ENCODE assay signal across 15 cellular contexts in genomic region chr14:104871145-104871655, GRCh38. TPM values are rescaled to one million over a fixed set of nuclear protein-coding genes. Genes with fewer than 3 reads are reported as not detected.
"Had no signal": no experiment of that assay in that cellular context is flagged by ENCODE, and none has a peak within 500 bp of the region (broad histone marks: within the 10 kb centered on the region; RNA-seq: fewer than 3 reads in every experiment).

No MANE protein-coding gene starts in this region.

- H3K27ac Mint-ChIP-seq: activated naive CD4-positive, alpha-beta T cell treated with anti-CD3 and anti-CD28 coated beads, Interleukin-2, amount 50 U/mL, for 72 hours; activated T-helper 1 cell treated with anti-CD3 and anti-CD28 coated beads, Interleukin-12 subunit alpha, Interleukin-12 subunit beta, Interleukin-2, Interleukin-4 antibody, amounts not matched to agents 30 ng/mL and 10 ng/mL and 1 ng/mL, durations not matched to agents 14 hours and 24 hours and 36 hours; dendritic cell treated with granulocyte-macrophage colony-stimulating factor and Interleukin-4, amounts not matched to agents 40 ng/mL and 50 ng/mL, for 4 days; memory B cell; neural progenitor cell; T-cell had no signal

- H3K4me3 ChIP-seq: esophagus muscularis mucosa, gastroesophageal sphincter, heart right ventricle, left ventricle myocardium inferior, neural progenitor cell, ovary, thyroid gland had no signal

- ATAC-seq: gastroesophageal sphincter, heart right ventricle had no signal

- H3K4me3 Mint-ChIP-seq: activated T-helper 1 cell treated with anti-CD3 and anti-CD28 coated beads, Interleukin-12 subunit alpha, Interleukin-12 subunit beta, Interleukin-2, Interleukin-4 antibody, amounts not matched to agents 30 ng/mL and 10 ng/mL and 1 ng/mL, durations not matched to agents 14 hours and 24 hours and 36 hours; dendritic cell treated with granulocyte-macrophage colony-stimulating factor and Interleukin-4, amounts not matched to agents 40 ng/mL and 50 ng/mL, for 4 days; memory B cell; neural progenitor cell; T-cell had no signal

- H3K27me3 ChIP-seq: esophagus muscularis mucosa, gastroesophageal sphincter, ovary, thyroid gland had no signal

- H3K9me3 ChIP-seq: esophagus muscularis mucosa, gastroesophageal sphincter, heart right ventricle, left ventricle myocardium inferior, ovary, thyroid gland had no signal

- H3K4me2 ChIP-seq: neural progenitor cell had no signal

- H2AFZ ChIP-seq: neural progenitor cell had no signal

- H3K36me3 Mint-ChIP-seq: activated naive CD4-positive, alpha-beta T cell treated with anti-CD3 and anti-CD28 coated beads, Interleukin-2, amount 50 U/mL, for 72 hours; memory B cell; T-cell had no signal

- H3K9me3 Mint-ChIP-seq: activated naive CD4-positive, alpha-beta T cell treated with anti-CD3 and anti-CD28 coated beads, Interleukin-2, amount 50 U/mL, for 72 hours; activated T-helper 1 cell treated with anti-CD3 and anti-CD28 coated beads, Interleukin-12 subunit alpha, Interleukin-12 subunit beta, Interleukin-2, Interleukin-4 antibody, amounts not matched to agents 30 ng/mL and 10 ng/mL and 1 ng/mL, durations not matched to agents 14 hours and 24 hours and 36 hours; dendritic cell treated with granulocyte-macrophage colony-stimulating factor and Interleukin-4, amounts not matched to agents 40 ng/mL and 50 ng/mL, for 4 days; memory B cell; neural progenitor cell; T-cell had no signal

- H3K27ac ChIP-seq: esophagus muscularis mucosa, gastroesophageal sphincter, heart right ventricle, left ventricle myocardium inferior, neural progenitor cell, ovary, thyroid gland had no signal

- DNase-seq: amniotic stem cell, kidney glomerular epithelial cell had no signal

- H3K36me3 ChIP-seq: left ventricle myocardium inferior, neural progenitor cell, ovary, thyroid gland had no signal

- H3K9ac ChIP-seq: neural progenitor cell had no signal

RNA-seq across cellular contexts. Expression of gene PLD4, which starts 53.5 kb away (rescaled TPM):
- total RNA-seq: activated CD8-positive, alpha-beta memory T cell treated with anti-CD3 and anti-CD28 coated beads for 36 hours had no signal
